In the genomic region with DNA sequence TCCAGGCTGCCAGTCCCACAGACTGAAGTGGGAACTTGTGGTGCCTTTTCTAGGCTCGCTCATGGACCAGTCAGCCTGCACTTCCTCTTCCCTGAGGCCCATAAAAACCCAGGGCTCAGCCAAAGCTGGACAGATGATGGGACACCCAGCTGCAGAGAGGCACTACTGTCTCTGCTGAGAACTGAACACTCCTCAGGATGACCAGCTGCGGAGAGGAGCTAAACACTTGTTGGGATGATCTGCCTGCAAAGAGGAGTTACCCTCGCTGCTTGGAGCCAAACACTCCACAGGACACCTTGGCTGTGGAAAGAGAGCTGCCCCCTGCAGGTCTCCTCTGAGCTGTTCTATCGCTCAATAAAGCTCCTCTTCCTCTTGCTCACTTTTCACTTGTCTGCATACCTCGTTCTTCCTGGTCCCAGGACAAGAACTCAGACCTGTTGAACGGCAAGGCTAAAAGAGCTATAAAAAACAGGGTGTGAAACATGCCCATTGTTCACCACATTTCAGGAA, we compare ENCODE assay signal across 16 cellular contexts.
"Had no signal": no experiment of that assay in that cellular context is flagged by ENCODE, and none has a peak within 500 bp of the region (broad histone marks: within the 10 kb centered on the region; RNA-seq: fewer than 3 reads in every experiment).

No MANE protein-coding gene starts in this region.

- DNase-seq: activated B cell treated with CpG ODN at 0.5 μM for 24 hours; activated CD4-positive, alpha-beta T cell treated with anti-CD3 and anti-CD28 coated beads, Interleukin-2, amount 10 ng/mL, durations not matched to agents 7 days and 5 days; activated CD8-positive, alpha-beta memory T cell treated with anti-CD3 and anti-CD28 coated beads for 24 hours; activated naive CD4-positive, alpha-beta T cell treated with anti-CD3 and anti-CD28 coated beads, Interleukin-2, amount 10 ng/mL, durations not matched to agents 7 days and 5 days; colonic mucosa; effector CD4-positive, alpha-beta T cell; mucosa of descending colon; naive thymus-derived CD8-positive, alpha-beta T cell; nucleus accumbens; stimulated activated CD4-positive, alpha-beta T cell treated with anti-CD3 and anti-CD28 coated beads, Interleukin-4, amount 100 ng/mL, for 4 hours; uterus had no signal

- H3K27me3 ChIP-seq: cardiac muscle cell, colonic mucosa, heart left ventricle, uterus had no signal

- H3K4me3 Mint-ChIP-seq: activated B cell treated with CpG ODN at 0.5 μM for 24 hours; activated CD4-positive, alpha-beta T cell treated with anti-CD3 and anti-CD28 coated beads, Interleukin-2, amount 10 ng/mL, durations not matched to agents 7 days and 5 days; activated naive CD4-positive, alpha-beta T cell treated with anti-CD3 and anti-CD28 coated beads, Interleukin-2, amount 10 ng/mL, durations not matched to agents 7 days and 5 days; activated T-helper 17 cell treated with anti-CD3 and anti-CD28 coated beads, Interleukin-2, amount 50 U/mL, for 72 hours; naive thymus-derived CD8-positive, alpha-beta T cell; T-helper 1 cell treated with Interleukin-12 subunit alpha and Interleukin-12 subunit beta and Interleukin-4 antibody, amounts not matched to agents 30 μg/mL and 1 μg/mL, for 36 hours had no signal

- H3K4me1 Mint-ChIP-seq: activated B cell treated with CpG ODN at 0.5 μM for 24 hours; activated CD4-positive, alpha-beta T cell treated with anti-CD3 and anti-CD28 coated beads, Interleukin-2, amount 10 ng/mL, durations not matched to agents 7 days and 5 days; activated naive CD4-positive, alpha-beta T cell treated with anti-CD3 and anti-CD28 coated beads, Interleukin-2, amount 10 ng/mL, durations not matched to agents 7 days and 5 days; activated T-helper 17 cell treated with anti-CD3 and anti-CD28 coated beads, Interleukin-2, amount 50 U/mL, for 72 hours; naive thymus-derived CD8-positive, alpha-beta T cell had no signal

- H3K27ac Mint-ChIP-seq: activated B cell treated with CpG ODN at 0.5 μM for 24 hours; activated CD4-positive, alpha-beta T cell treated with anti-CD3 and anti-CD28 coated beads, Interleukin-2, amount 10 ng/mL, durations not matched to agents 7 days and 5 days; activated naive CD4-positive, alpha-beta T cell treated with anti-CD3 and anti-CD28 coated beads, Interleukin-2, amount 10 ng/mL, durations not matched to agents 7 days and 5 days; activated T-helper 17 cell treated with anti-CD3 and anti-CD28 coated beads, Interleukin-2, amount 50 U/mL, for 72 hours; naive thymus-derived CD8-positive, alpha-beta T cell; T-helper 1 cell treated with Interleukin-12 subunit alpha and Interleukin-12 subunit beta and Interleukin-4 antibody, amounts not matched to agents 30 μg/mL and 1 μg/mL, for 36 hours had no signal

- H3K36me3 ChIP-seq: cardiac muscle cell, colonic mucosa, heart left ventricle, uterus had no signal

- ATAC-seq: activated T-helper 17 cell treated with anti-CD3 and anti-CD28 coated beads, Interleukin-2, amount 50 U/mL, for 72 hours; mucosa of descending colon; naive thymus-derived CD8-positive, alpha-beta T cell had no signal

- H3K27ac ChIP-seq: cardiac muscle cell, colonic mucosa, heart left ventricle, uterus had no signal

- H3K4me1 ChIP-seq: colonic mucosa, heart left ventricle, uterus had no signal

- H3K27me3 Mint-ChIP-seq: activated B cell treated with CpG ODN at 0.5 μM for 24 hours; activated CD4-positive, alpha-beta T cell treated with anti-CD3 and anti-CD28 coated beads, Interleukin-2, amount 10 ng/mL, durations not matched to agents 7 days and 5 days; activated naive CD4-positive, alpha-beta T cell treated with anti-CD3 and anti-CD28 coated beads, Interleukin-2, amount 10 ng/mL, durations not matched to agents 7 days and 5 days; activated T-helper 17 cell treated with anti-CD3 and anti-CD28 coated beads, Interleukin-2, amount 50 U/mL, for 72 hours; naive thymus-derived CD8-positive, alpha-beta T cell had no signal

- H3K4me3 ChIP-seq: cardiac muscle cell, colonic mucosa, heart left ventricle, lung, mucosa of descending colon, uterus had no signal

- H3K36me3 Mint-ChIP-seq: activated naive CD4-positive, alpha-beta T cell treated with anti-CD3 and anti-CD28 coated beads, Interleukin-2, amount 10 ng/mL, durations not matched to agents 7 days and 5 days; naive thymus-derived CD8-positive, alpha-beta T cell had no signal

- H3K9me3 Mint-ChIP-seq: activated T-helper 17 cell treated with anti-CD3 and anti-CD28 coated beads, Interleukin-2, amount 50 U/mL, for 72 hours had no signal

- H3K9me3 ChIP-seq: colonic mucosa, uterus had no signal
